Comparison of ENCODE assay signal across 9 cellular contexts in the genomic region with DNA sequence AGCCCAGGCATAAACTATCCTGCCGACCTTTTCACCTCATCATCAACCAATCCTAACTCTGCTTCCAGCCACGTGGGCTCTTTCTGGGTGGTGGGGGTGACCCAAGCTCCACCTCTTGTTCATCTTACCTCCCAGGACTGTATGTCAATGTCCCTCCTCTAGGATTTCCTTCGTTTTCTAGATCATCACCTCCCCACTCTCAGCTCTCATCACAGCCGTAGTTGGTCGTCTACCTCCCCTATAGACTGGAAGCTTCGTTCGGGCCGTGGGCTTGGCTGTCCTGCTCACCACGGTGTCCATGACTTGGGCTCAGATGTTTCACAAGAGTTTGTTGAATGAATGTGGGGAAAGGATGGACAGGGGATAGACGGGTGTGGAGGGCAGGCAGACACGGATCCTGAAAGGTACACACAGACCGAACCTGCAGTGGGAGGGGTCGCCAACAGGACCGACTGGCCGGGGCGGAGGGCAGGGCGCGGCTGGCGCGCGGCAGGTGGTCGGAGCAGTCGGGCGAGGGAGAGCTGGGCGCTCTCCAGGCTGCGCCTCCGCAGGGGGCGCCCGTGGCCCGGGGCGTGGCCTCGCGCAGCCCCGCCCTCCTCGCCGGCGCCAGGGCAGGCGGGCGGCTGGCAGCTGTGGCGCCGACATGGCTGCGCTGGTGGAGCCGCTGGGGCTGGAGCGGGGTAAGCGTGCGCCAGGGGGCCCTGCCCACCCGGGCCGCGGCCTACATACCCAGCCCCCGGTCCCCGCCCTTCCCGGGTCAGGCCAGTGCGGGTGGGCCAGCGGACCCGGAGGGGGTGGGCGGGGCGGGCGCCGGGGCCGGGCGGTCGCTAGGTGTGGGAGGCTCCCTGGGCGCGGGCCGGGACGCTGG. TPM values are rescaled to one million over a fixed set of nuclear protein-coding genes. Genes with fewer than 3 reads are reported as not detected.
A peak's percentile ranks its signal among the peaks of the same experiment; 100 is the strongest.
DNase-seq lines count a peak whose midpoint lies in the region; ATAC-seq, FAIRE-seq and TF ChIP-seq lines count a peak whose summit lies in the region.
"Had no signal": no experiment of that assay in that cellular context is flagged by ENCODE, and none has a peak within 500 bp of the region (broad histone marks: within the 10 kb centered on the region; RNA-seq: fewer than 3 reads in every experiment).

A gene with protein sequence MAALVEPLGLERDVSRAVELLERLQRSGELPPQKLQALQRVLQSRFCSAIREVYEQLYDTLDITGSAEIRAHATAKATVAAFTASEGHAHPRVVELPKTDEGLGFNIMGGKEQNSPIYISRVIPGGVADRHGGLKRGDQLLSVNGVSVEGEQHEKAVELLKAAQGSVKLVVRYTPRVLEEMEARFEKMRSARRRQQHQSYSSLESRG (plus strand): TSS at position 609 of the 868 bp plus-strand sequence. CDS start 35 bp downstream, at position 644.

- peak within 1 kb of the TSS; percentile 48 for H3K27ac Mint-ChIP-seq in activated naive CD4-positive, alpha-beta T cell treated with anti-CD3 and anti-CD28 coated beads, Interleukin-2, amount 50 U/mL, for 24 hours

- H3K4me3 ChIP-seq in LNCaP clone FGC (ENCODE audit: low read depth, low read length): peak within 1 kb of the TSS; percentile 59
- peak within 1 kb of the TSS; percentile 71 to 93 (median 90) for H3K4me3 ChIP-seq in pancreas

- peak; percentile 64 for DNase-seq in COLO829 (ENCODE audit: low spot score)
- no peak for DNase-seq in LNCaP clone FGC (ENCODE audit: low read depth)
- DNase-seq in SK-MEL-5 (ENCODE audit: low read depth, low spot score): peak; percentile 66
- peak; percentile 87 for DNase-seq in Right ventricle myocardium inferior (ENCODE audit: missing footprints)
- peak; percentile 54 to 90 (median 82) for DNase-seq in pancreas
- DNase-seq in urothelium cell line (ENCODE audit: low spot score): peak; percentile 94

- H3K4me1 ChIP-seq in pancreas: peaks cover 0 to 18% (median 11%) of the 10 kb centered on the region in 3 donors

- no peaks in the 10 kb centered on the region for H3K9me3 Mint-ChIP-seq in activated naive CD4-positive, alpha-beta T cell treated with anti-CD3 and anti-CD28 coated beads, Interleukin-2, amount 50 U/mL, for 24 hours

- no peaks in the 10 kb centered on the region for H3K27me3 Mint-ChIP-seq in activated naive CD4-positive, alpha-beta T cell treated with anti-CD3 and anti-CD28 coated beads, Interleukin-2, amount 50 U/mL, for 24 hours

- no peaks in the 10 kb centered on the region for H3K9me3 ChIP-seq in pancreas

- peaks cover under 1% of the 10 kb centered on the region for H3K36me3 Mint-ChIP-seq in activated naive CD4-positive, alpha-beta T cell treated with anti-CD3 and anti-CD28 coated beads, Interleukin-2, amount 50 U/mL, for 24 hours

- H3K27me3 ChIP-seq in pancreas: no peaks in the 10 kb centered on the region

- peaks cover 0 to 3% (median 0%) of the 10 kb centered on the region in 3 donors for H3K36me3 ChIP-seq in pancreas

- peaks cover 40% of the 10 kb centered on the region for H3K4me1 Mint-ChIP-seq in activated naive CD4-positive, alpha-beta T cell treated with anti-CD3 and anti-CD28 coated beads, Interleukin-2, amount 50 U/mL, for 24 hours

- peak; percentile 46 for ATAC-seq in GM21381 (IDR thresholded peaks at IDR 0.05; ENCODE audit: unreplicated experiment)
- ATAC-seq in Right ventricle myocardium inferior: peak; percentile 63
- ATAC-seq in pancreas: peak; percentile 57 to 77 (median 68)

- TF ChIP-seq CTCF in LNCaP clone FGC (IDR thresholded peaks at IDR 0.05; ENCODE audit: control insufficient read depth, extremely low read depth, insufficient read depth): peak; percentile 29; the same call in 1 of the 2 replicates
- TF ChIP-seq CTCF in pancreas (IDR thresholded peaks at IDR 0.05): peak in 2 of 4 donors; percentile 28 to 43

- WGBS in pancreas, 2 donors: 0 to 1% methylated on average over 35 to 66 of the region's 66 CpGs

- intact Hi-C loops in Right ventricle myocardium inferior (cut with DNase I): no loop called here
- intact Hi-C loops in pancreas (cut with DNase I): no loop called here

- peak within 1 kb of the TSS; percentile 87 for H3K4me3 Mint-ChIP-seq in activated naive CD4-positive, alpha-beta T cell treated with anti-CD3 and anti-CD28 coated beads, Interleukin-2, amount 50 U/mL, for 24 hours

- in situ Hi-C loops in SK-MEL-5 (cut with HindIII; ENCODE audit: low pct_unique_long_range_greater_than_20kb, low sequenced_read_pairs): no loop called here

- H3K27ac ChIP-seq in pancreas: peak within 1 kb of the TSS; percentile 32 to 68 (median 56)

- FAIRE-seq in pancreas (lab: Jason Lieb, UNC) (no peak), urothelium cell line (lab: Jason Lieb, UNC) (peak; percentile 48)
- FAIRE-seq: endometrium had no signal

RNA-seq across cellular contexts. Expression of the gene that starts here (rescaled TPM):
- 5.6 and 6.4 TPM in 2 replicates for total RNA-seq in SK-MEL-5 (2014; rRNA removed; shearing (Covaris generic))
- polyA plus RNA-seq in SK-MEL-5 (2015; cell fraction: cytosol; rRNA removed): 8.4 and 14.1 TPM in 2 replicates
- 12.4 and 15.9 TPM in 2 replicates for polyA plus RNA-seq in SK-MEL-5 (2015; cell fraction: nucleus; rRNA removed)
- total RNA-seq in Right ventricle myocardium inferior (21.1 TPM), pancreas (1 to 10 TPM; 4.7 to 6.5 (median 4.9) TPM)
- 10 to 100 TPM; 19.1 to 20.7 TPM for polyA plus RNA-seq in pancreas
